In the genomic region with DNA sequence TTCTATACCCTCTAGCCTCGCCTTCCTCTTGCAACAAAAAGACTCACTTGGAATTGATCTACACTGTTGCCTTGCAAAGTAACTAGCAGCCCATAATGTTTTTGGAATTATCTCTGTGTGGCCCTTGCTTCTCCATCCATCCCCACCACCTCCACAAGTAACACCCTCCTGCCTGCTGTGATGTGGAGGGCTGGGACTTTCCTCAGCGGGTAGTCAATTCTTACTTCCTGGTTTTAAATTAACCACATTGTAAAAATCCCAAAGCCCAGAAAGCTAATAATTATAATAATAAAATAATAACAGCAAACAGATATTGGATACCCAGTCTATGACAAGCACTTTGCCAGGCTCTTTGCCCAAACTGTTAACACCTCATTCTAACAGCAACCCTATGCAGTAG, we compare ENCODE assay signal across 9 cellular contexts. TPM values are rescaled to one million over a fixed set of nuclear protein-coding genes. Genes with fewer than 3 reads are reported as not detected.
"Had no signal": no experiment of that assay in that cellular context is flagged by ENCODE, and none has a peak within 500 bp of the region (broad histone marks: within the 10 kb centered on the region; RNA-seq: fewer than 3 reads in every experiment).

No MANE protein-coding gene starts in this region.

- DNase-seq: GOT3, H7, HFFc6, IMR-90, Kasumi-1, KG1 had no signal

- ATAC-seq: HCT116, K562 had no signal

- H3K4me3 Mint-ChIP-seq: HFFc6 had no signal

- FAIRE-seq: HTR-8/SVneo, K562 had no signal

- H3K27ac Mint-ChIP-seq: HFFc6 had no signal

RNA-seq across cellular contexts. Expression of a gene that starts 40.8 kb away (rescaled TPM):
- total RNA-seq: K562 had no signal
